In genomic region chr16:15653227-15653626, GRCh38 we compare ENCODE assay signal across 8 cellular contexts. TPM values are rescaled to one million over a fixed set of nuclear protein-coding genes. Genes with fewer than 3 reads are reported as not detected.
DNase-seq lines count a peak whose midpoint lies in the region; ATAC-seq and TF ChIP-seq lines count a peak whose summit lies in the region.

No MANE protein-coding gene starts in this region.

- peaks cover 30% of the 10 kb centered on the region for H3K4me1 ChIP-seq in muscle layer of colon (ENCODE audit: insufficient read depth, low read length)
- H3K4me1 ChIP-seq in thyroid gland: peaks cover 0 to 16% of the 10 kb centered on the region in 2 donors

- H3K27me3 Mint-ChIP-seq in brain: peaks cover 13% of the 10 kb centered on the region

- peaks cover 3% of the 10 kb centered on the region for H3K36me3 Mint-ChIP-seq in brain

- ATAC-seq in GM19328 (IDR thresholded peaks at IDR 0.05; ENCODE audit: unreplicated experiment): no peak

- intact Hi-C loops in thyroid gland (cut with DNase I): no loop called here

- H3K27ac ChIP-seq in muscle layer of colon (ENCODE audit: low read depth, low read length) (peak overlapping the region; percentile 47), thyroid gland (no peak overlapping the region)

- H3K36me3 ChIP-seq in BJ (ENCODE audit: control insufficient read depth, insufficient read depth, low read length): no peaks in the 10 kb centered on the region; the same call in 1 of the 2 replicates
- no peaks in the 10 kb centered on the region for H3K36me3 ChIP-seq in muscle layer of colon (ENCODE audit: insufficient read depth, low read length)
- H3K36me3 ChIP-seq in thyroid gland: no peaks in the 10 kb centered on the region

- 13 to 27% methylated on average over 4 of the region's 4 CpGs for WGBS in thyroid gland, 2 donors

- H3K27ac Mint-ChIP-seq in brain: peak overlapping the region; percentile 10 to 80 (median 48)

- H3K4me1 Mint-ChIP-seq in brain: peaks cover 30% of the 10 kb centered on the region

- no peak overlapping the region for H3K9ac ChIP-seq in muscle layer of colon (ENCODE audit: low read length)

- H3K4me3 Mint-ChIP-seq in brain: peak overlapping the region; percentile 25 to 100 (median 85)

- no peak overlapping the region for H3K4me3 ChIP-seq in BJ (ENCODE audit: low read depth, low read length)
- no peak overlapping the region for H3K4me3 ChIP-seq in LNCaP clone FGC (ENCODE audit: low read depth, low read length)
- H3K4me3 ChIP-seq in muscle layer of colon (ENCODE audit: low read depth in 1 of 2, low read length in 2 of 2): peak overlapping the region in 1 of 2 donors; percentile 3
- H3K4me3 ChIP-seq in thyroid gland (replicated peaks in 1 of 3): no peak overlapping the region

- no peak for TF ChIP-seq POLR2A in thyroid gland (IDR thresholded peaks at IDR 0.05)

- H3K9me3 ChIP-seq in muscle layer of colon (ENCODE audit: low read length) (no peaks in the 10 kb centered on the region), thyroid gland (no peaks in the 10 kb centered on the region)

- H3K27me3 ChIP-seq in BJ (ENCODE audit: control insufficient read depth, insufficient read depth, low read length): no peaks in the 10 kb centered on the region
- no peaks in the 10 kb centered on the region for H3K27me3 ChIP-seq in muscle layer of colon (ENCODE audit: control insufficient read depth in 1 of 2, insufficient read depth in 2 of 2, low read length in 2 of 2)
- H3K27me3 ChIP-seq in thyroid gland: no peaks in the 10 kb centered on the region

- POLR2A ChIA-PET in BJ (lab: Charles Lee): interaction anchor here (0.5 kb wide), 1 partner anchor 669 kb away, joined by 7 read pairs; no protein-coding TSS in a partner anchor

- no peaks in the 10 kb centered on the region for H3K9me3 Mint-ChIP-seq in brain

- peak; percentile 52 for DNase-seq in BJ (ENCODE audit: low read depth)
- peak; percentile 70 for DNase-seq in LNCaP clone FGC (ENCODE audit: low read depth)
- no peak for DNase-seq in HK-2 (ENCODE audit: unreplicated experiment)
- no peak for DNase-seq in cerebellar nuclear complex (lab: John Stamatoyannopoulos, UW)
- no peak for DNase-seq in thyroid gland

- TF ChIP-seq CTCF in BJ (IDR thresholded peaks at IDR 0.05; ENCODE audit: insufficient read depth, low read depth, low read length): no peak
- TF ChIP-seq CTCF in LNCaP clone FGC (IDR thresholded peaks at IDR 0.05; ENCODE audit: control insufficient read depth, extremely low read depth, insufficient read depth): no peak
- TF ChIP-seq CTCF in brain (conservative IDR thresholded peaks at IDR 0.05): no peak
- TF ChIP-seq CTCF in thyroid gland (IDR thresholded peaks at IDR 0.05): no peak

- CTCF ChIA-PET in BJ (lab: Yijun Ruan, JAX): interaction anchor here (0.6 to 2.7 kb wide), 4 partner anchors 10 to 51 kb away, joined by 3 to 8 read pairs (median 3); partner anchors contain the start of gene MARF1

RNA-seq across cellular contexts. Expression of gene NDE1, which starts 3.2 kb away (rescaled TPM):
- polyA plus RNA-seq in BJ (2011; rRNA removed) (22.9 and 25.6 TPM in 2 replicates), brain (ENCODE audit: insufficient read depth, low read depth, low replicate concordance) (79.2 TPM)
- 19.9 and 25.3 TPM in 2 replicates for polyA minus RNA-seq in BJ (2011; rRNA and poly(A)+ RNA removed)
- total RNA-seq in thyroid gland: 10 to 100 TPM in 3 of 4 donors, 1 to 10 TPM in 1; 7.7 to 21.3 (median 14.7) TPM

RNA-seq across cellular contexts. Expression of gene MARF1, which starts 10.3 kb away (rescaled TPM):
- polyA plus RNA-seq in BJ (2011; rRNA removed): 22.5 and 25.2 TPM in 2 replicates
- 23.0 and 33.3 TPM in 2 replicates for polyA minus RNA-seq in BJ (2011; rRNA and poly(A)+ RNA removed)
- polyA plus RNA-seq in brain (ENCODE audit: insufficient read depth, low read depth, low replicate concordance): 31.6 TPM
- 10 to 100 TPM; 50.7 to 55.5 (median 53.1) TPM for total RNA-seq in thyroid gland

Comparison
In these comparisons a context has a peak if more than half of its experiments do, and no peak if none do; other contexts are left out.
1. DNase-seq: peak in BJ (single experiment) and LNCaP clone FGC (single experiment); none in HK-2 (single experiment), cerebellar nuclear complex (0 of 2) and thyroid gland (0 of 2).